21 cellular contexts compared by ENCODE assay signal in the genomic region with DNA sequence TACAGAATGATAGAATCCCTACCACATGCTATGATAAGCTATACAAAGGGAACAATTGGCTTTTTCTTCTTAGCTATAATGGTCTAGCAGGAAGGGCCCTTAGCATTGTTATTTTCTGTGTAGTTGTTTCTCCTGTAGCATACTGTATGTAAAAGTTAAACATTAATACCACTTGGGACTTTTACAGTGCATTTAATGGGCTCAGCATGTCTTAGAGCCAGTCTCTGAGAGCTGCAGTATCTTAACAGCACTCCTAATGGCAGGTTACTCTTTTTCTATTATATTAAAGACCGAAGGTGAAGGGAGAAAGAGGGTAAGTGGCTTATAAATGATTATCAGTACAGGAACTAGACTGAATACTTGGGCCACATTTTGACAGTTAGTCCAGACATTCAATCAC.
"Had no signal": no experiment of that assay in that cellular context is flagged by ENCODE, and none has a peak within 500 bp of the region (broad histone marks: within the 10 kb centered on the region; RNA-seq: fewer than 3 reads in every experiment).

No MANE protein-coding gene starts in this region.

- H3K4me1 Mint-ChIP-seq: naive thymus-derived CD4-positive, alpha-beta T cell; nephron progenitor cell; stimulated activated memory B cell treated with anti-CD40 and anti-IgM and Interleukin-4, amounts not matched to agents 10 μg/mL and 1 μg/mL and 100 μg/mL, for 72 hours had no signal

- H3K4me1 ChIP-seq: heart left ventricle, spleen had no signal

- H3K27ac Mint-ChIP-seq: endodermal cell; naive thymus-derived CD4-positive, alpha-beta T cell; nephron progenitor cell; stimulated activated memory B cell treated with anti-CD40 and anti-IgM and Interleukin-4, amounts not matched to agents 10 μg/mL and 1 μg/mL and 100 μg/mL, for 72 hours; type B pancreatic cell had no signal

- H3K27ac ChIP-seq: heart left ventricle, spleen, stomach had no signal

- H3K9me3 Mint-ChIP-seq: endodermal cell; naive thymus-derived CD4-positive, alpha-beta T cell; nephron progenitor cell; stimulated activated memory B cell treated with anti-CD40 and anti-IgM and Interleukin-4, amounts not matched to agents 10 μg/mL and 1 μg/mL and 100 μg/mL, for 72 hours; type B pancreatic cell had no signal

- H3K27me3 ChIP-seq: heart left ventricle, spleen, stomach had no signal

- H3K9me3 ChIP-seq: heart left ventricle, spleen, stomach had no signal

- H3K4me3 Mint-ChIP-seq: endodermal cell; naive thymus-derived CD4-positive, alpha-beta T cell; nephron progenitor cell; stimulated activated memory B cell treated with anti-CD40 and anti-IgM and Interleukin-4, amounts not matched to agents 10 μg/mL and 1 μg/mL and 100 μg/mL, for 72 hours; type B pancreatic cell had no signal

- ATAC-seq: heart left ventricle; left ventricle myocardium superior; naive thymus-derived CD4-positive, alpha-beta T cell; sciatic nerve; stimulated activated memory B cell treated with anti-CD40 and anti-IgM and Interleukin-4, amounts not matched to agents 10 μg/mL and 1 μg/mL and 100 μg/mL, for 72 hours had no signal

- DNase-seq: cerebellar nuclear complex; effector CD4-positive, alpha-beta T cell; endodermal cell; erythroblast; heart left ventricle; islet precursor cell; left ventricle myocardium superior; mesendoderm; naive thymus-derived CD4-positive, alpha-beta T cell; nephron progenitor cell; posterior cingulate gyrus; spleen; stimulated activated CD4-positive, alpha-beta T cell treated with anti-CD3 and anti-CD28 coated beads, Interleukin-15, amount 100 ng/mL, for 24 hours; stimulated activated CD4-positive, alpha-beta T cell treated with anti-CD3 and anti-CD28 coated beads, Interleukin-1b, Interleukin-23, amount 100 ng/mL, for 48 hours; stimulated activated CD4-positive, alpha-beta T cell treated with anti-CD3 and anti-CD28 coated beads, Interleukin-4, amount 100 ng/mL, for 24 hours; stomach; substantia nigra had no signal

- H3K36me3 Mint-ChIP-seq: naive thymus-derived CD4-positive, alpha-beta T cell; stimulated activated memory B cell treated with anti-CD40 and anti-IgM and Interleukin-4, amounts not matched to agents 10 μg/mL and 1 μg/mL and 100 μg/mL, for 72 hours; type B pancreatic cell had no signal

- H3K36me3 ChIP-seq: heart left ventricle, spleen, stomach had no signal

- H3K4me3 ChIP-seq: heart left ventricle, lung, spleen, stomach had no signal
